In genomic region chr6:163648868-163649267, GRCh38 we compare ENCODE assay signal across 19 cellular contexts.
DNase-seq lines count a peak whose midpoint lies in the region; ATAC-seq, FAIRE-seq and TF ChIP-seq lines count a peak whose summit lies in the region.
"Had no signal": no experiment of that assay in that cellular context is flagged by ENCODE, and none has a peak within 500 bp of the region (broad histone marks: within the 10 kb centered on the region; RNA-seq: fewer than 3 reads in every experiment).

No MANE protein-coding gene starts in this region.

- H3K18ac ChIP-seq in H1 (ENCODE audit: extremely low read depth, low read length): no peak overlapping the region
- H3K18ac ChIP-seq in neuronal stem cell (ENCODE audit: low read length): peak overlapping the region; percentile 30

- DNase-seq in H1 (ENCODE audit: low read depth in 1 of 2, low spot score in 2 of 2) (no peak), cardiac septum (ENCODE audit: low spot score) (peak; percentile 67), left ventricle myocardium inferior (peak; percentile 27), neuronal stem cell (ENCODE audit: low spot score) (no peak), cerebellar cortex (ENCODE audit: low spot score) (no peak)
- no peak for DNase-seq in natural killer cell treated with Interleukin-12 subunit alpha and Interleukin-12 subunit beta and Interleukin-15 and Interleukin-18, amount 100 ng/mL, for 72 hours (ENCODE audit: low spot score)
- DNase-seq: BE2C; C1 segment of cervical spinal cord; CD4-positive, CD25-positive, alpha-beta regulatory T cell; CD8-positive, alpha-beta memory T cell; COR-L47; DMS 273 treated with DMSO at 0.1 percent for 48 hours; DMS53; DND-41; EL; IMR-90 had no signal

- no peak for TF ChIP-seq RAD21 in H1 (IDR thresholded peaks at IDR 0.05 in 1 of 2, conservative IDR thresholded peaks at IDR 0.05 in 1 of 2; ENCODE audit: low read depth in 2 of 2, low read length in 2 of 2)

- H3K27me3 Mint-ChIP-seq in natural killer cell treated with Interleukin-12 subunit alpha and Interleukin-12 subunit beta and Interleukin-15 and Interleukin-18, amount 100 ng/mL, for 72 hours: peaks cover 0 to 7% of the 10 kb centered on the region in 2 donors
- H3K27me3 Mint-ChIP-seq: CD4-positive, CD25-positive, alpha-beta regulatory T cell had no signal

- H3K4me1 ChIP-seq in H1 (replicated peaks in 1 of 4; ENCODE audit: control insufficient read depth in 3 of 4, insufficient read depth in 4 of 4, low read length in 3 of 4): no peaks in the 10 kb centered on the region
- H3K4me1 ChIP-seq in left ventricle myocardium inferior: peaks cover 7% of the 10 kb centered on the region
- peaks cover 8 to 30% of the 10 kb centered on the region in 2 donors for H3K4me1 ChIP-seq in neuronal stem cell (ENCODE audit: control insufficient read depth in 2 of 2, insufficient read depth in 1 of 2, low read depth in 1 of 2, low read length in 2 of 2)
- H3K4me1 ChIP-seq: BE2C, HAP-1 had no signal

- no peak overlapping the region for H3K4ac ChIP-seq in H1 (replicated peaks; ENCODE audit: insufficient read length, low read depth, low read length)
- no peak overlapping the region for H3K4ac ChIP-seq in neuronal stem cell (ENCODE audit: low read length)

- H4K8ac ChIP-seq in H1 (ENCODE audit: extremely low read depth, insufficient read depth, low read length): no peak overlapping the region
- H4K8ac ChIP-seq in neuronal stem cell (ENCODE audit: low read depth, low read length): no peak overlapping the region

- H3K36me3 ChIP-seq in H1 (ENCODE audit: control insufficient read depth in 2 of 4, insufficient read depth in 4 of 4, low read length in 3 of 4) (no peaks in the 10 kb centered on the region), left ventricle myocardium inferior (no peaks in the 10 kb centered on the region), neuronal stem cell (replicated peaks in 1 of 2; ENCODE audit: control insufficient read depth in 2 of 2, insufficient read depth in 2 of 2, low read length in 2 of 2) (no peaks in the 10 kb centered on the region)
- H3K36me3 ChIP-seq: BE2C, HAP-1 had no signal

- peaks cover 0 to 3% of the 10 kb centered on the region in 2 donors for H3K4me1 Mint-ChIP-seq in natural killer cell treated with Interleukin-12 subunit alpha and Interleukin-12 subunit beta and Interleukin-15 and Interleukin-18, amount 100 ng/mL, for 72 hours (ENCODE audit: low read depth in 2 of 2)
- H3K4me1 Mint-ChIP-seq: CD4-positive, CD25-positive, alpha-beta regulatory T cell; CD8-positive, alpha-beta memory T cell had no signal

- H2BK15ac ChIP-seq in H1 (ENCODE audit: low read length) (no peak overlapping the region), neuronal stem cell (ENCODE audit: low read length) (no peak overlapping the region)

- H2AFZ ChIP-seq in H1 (ENCODE audit: low read length) (no peak overlapping the region), neuronal stem cell (ENCODE audit: low read length) (no peak overlapping the region)

- intact Hi-C loops in cardiac septum (cut with DNase I) (no loop called here), left ventricle myocardium inferior (cut with micrococcal nuclease) (no loop called here)

- TF ChIP-seq EP300 in H1 (IDR thresholded peaks at IDR 0.05; ENCODE audit: borderline replicate concordance in 1 of 2, low read depth in 2 of 2, low read length in 2 of 2): no peak

- H3K4me2 ChIP-seq in H1 (ENCODE audit: insufficient read depth in 1 of 2, low read depth in 2 of 2, low read length in 2 of 2) (no peak overlapping the region), neuronal stem cell (ENCODE audit: insufficient read depth, low read length, poor library complexity, severe bottlenecking) (no peak overlapping the region)

- H3K14ac ChIP-seq in H1 (ENCODE audit: insufficient read length) (no peak overlapping the region), neuronal stem cell (ENCODE audit: low read length) (no peak overlapping the region)

- H2AK5ac ChIP-seq in H1 (ENCODE audit: low read depth, low read length) (0 out of 2 replicates have a peak overlapping the region, but pooled peaks have one; percentile 11), neuronal stem cell (ENCODE audit: low read depth, low read length) (no peak overlapping the region)

- H3K23me2 ChIP-seq in H1 (ENCODE audit: low read depth, low read length): no peaks in the 10 kb centered on the region

- H3K79me2 ChIP-seq in H1 (ENCODE audit: control insufficient read depth in 1 of 2, insufficient read depth in 2 of 2, low read length in 2 of 2): no peaks in the 10 kb centered on the region

- H3K27ac Mint-ChIP-seq in natural killer cell treated with Interleukin-12 subunit alpha and Interleukin-12 subunit beta and Interleukin-15 and Interleukin-18, amount 100 ng/mL, for 72 hours: no peak overlapping the region
- H3K27ac Mint-ChIP-seq: CD4-positive, CD25-positive, alpha-beta regulatory T cell; CD8-positive, alpha-beta memory T cell had no signal

- TF ChIP-seq CTCF in H1 (IDR thresholded peaks at IDR 0.05; ENCODE audit: control extremely low read depth in 1 of 3, insufficient read depth in 1 of 3, low read depth in 1 of 3, low read length in 3 of 3) (no peak), left ventricle myocardium inferior (IDR thresholded peaks at IDR 0.05; ENCODE audit: borderline replicate concordance) (no peak)

- no peak overlapping the region for H3K4me3 Mint-ChIP-seq in natural killer cell treated with Interleukin-12 subunit alpha and Interleukin-12 subunit beta and Interleukin-15 and Interleukin-18, amount 100 ng/mL, for 72 hours
- H3K4me3 Mint-ChIP-seq: CD4-positive, CD25-positive, alpha-beta regulatory T cell; CD8-positive, alpha-beta memory T cell had no signal

- H3K79me1 ChIP-seq in H1 (ENCODE audit: low read depth, low read length) (no peaks in the 10 kb centered on the region), neuronal stem cell (ENCODE audit: low read depth, low read length) (no peaks in the 10 kb centered on the region)

- POLR2A ChIA-PET in H1 (lab: Charles Lee; ENCODE audit: partially characterized antibody): no interaction called here

- no peak overlapping the region for H4K5ac ChIP-seq in H1 (ENCODE audit: insufficient read length, low read depth, low read length)

- H4K20me1 ChIP-seq in H1 (replicated peaks in 1 of 2; ENCODE audit: control insufficient read depth in 1 of 2, insufficient read depth in 2 of 2, low read length in 2 of 2): no peaks in the 10 kb centered on the region

- CTCF ChIA-PET in H1 (lab: Charles Lee; ENCODE audit: partially characterized antibody): interaction anchor here (1.5 kb wide), 1 partner anchor 94 kb away, joined by 3 read pairs; no protein-coding TSS in a partner anchor

- 99% methylated on average over 8 of the region's 8 CpGs; no CpG with 5 or more reads in 1 of the 2 experiments for WGBS in H1 (ENCODE audit: extremely low coverage in 1 of 2, insufficient coverage in 1 of 2, insufficient read length in 1 of 2, insufficient replicate concordance in 2 of 2, low coverage in 1 of 2, low lambda C conversion rate in 2 of 2, missing lambda C conversion rate in 1 of 2), 2 experiments
- no CpG with 5 or more reads among the region's 8 CpGs for WGBS in neuronal stem cell (ENCODE audit: extremely low coverage in 2 of 2, insufficient read length in 2 of 2, insufficient replicate concordance in 1 of 2), 2 donors

- H3K9ac ChIP-seq in H1 (replicated peaks in 1 of 4; ENCODE audit: extremely low read depth in 1 of 4, low read depth in 3 of 4, low read length in 3 of 4): no peak overlapping the region
- H3K9ac ChIP-seq in neuronal stem cell (ENCODE audit: low read depth, low read length, poor library complexity): no peak overlapping the region

- no peak for FAIRE-seq in H1 (lab: Jason Lieb, UNC)
- FAIRE-seq: GM12878 had no signal

- no peak overlapping the region for H2BK20ac ChIP-seq in H1 (ENCODE audit: low read length)

- H3K36me3 Mint-ChIP-seq in natural killer cell treated with Interleukin-12 subunit alpha and Interleukin-12 subunit beta and Interleukin-15 and Interleukin-18, amount 100 ng/mL, for 72 hours: no peaks in the 10 kb centered on the region
- H3K36me3 Mint-ChIP-seq: CD4-positive, CD25-positive, alpha-beta regulatory T cell; CD8-positive, alpha-beta memory T cell had no signal

- no peaks in the 10 kb centered on the region for H3K9me3 Mint-ChIP-seq in natural killer cell treated with Interleukin-12 subunit alpha and Interleukin-12 subunit beta and Interleukin-15 and Interleukin-18, amount 100 ng/mL, for 72 hours
- H3K9me3 Mint-ChIP-seq: CD8-positive, alpha-beta memory T cell had no signal

- TF ChIP-seq POLR2A in H1 (IDR thresholded peaks at IDR 0.05; ENCODE audit: control extremely low read depth in 1 of 2, low read depth in 2 of 2, low read length in 2 of 2): no peak

- H2BK5ac ChIP-seq in H1 (ENCODE audit: low read depth, low read length) (no peak overlapping the region), neuronal stem cell (ENCODE audit: low read length) (no peak overlapping the region)

- no peak for ATAC-seq in natural killer cell treated with Interleukin-12 subunit alpha and Interleukin-12 subunit beta and Interleukin-15 and Interleukin-18, amount 100 ng/mL, for 72 hours
- ATAC-seq: GM12878 had no signal

- H3K27ac ChIP-seq in H1 (ENCODE audit: low read depth, low read length) (no peak overlapping the region), left ventricle myocardium inferior (replicated peaks) (peak overlapping the region; percentile 55), neuronal stem cell (replicated peaks; ENCODE audit: low read length) (no peak overlapping the region)
- H3K27ac ChIP-seq: HL-60 had no signal

- H3K27me3 ChIP-seq in H1 (replicated peaks in 1 of 4; ENCODE audit: control insufficient read depth in 3 of 4, extremely low read depth in 1 of 4, insufficient read depth in 3 of 4, low read length in 3 of 4) (no peaks in the 10 kb centered on the region), left ventricle myocardium inferior (ENCODE audit: low read depth) (no peaks in the 10 kb centered on the region), neuronal stem cell (ENCODE audit: control insufficient read depth in 3 of 3, insufficient read depth in 3 of 3, low read depth in 1 of 3, low read length in 3 of 3) (no peaks in the 10 kb centered on the region)
- H3K27me3 ChIP-seq: BE2C had no signal

- no peaks in the 10 kb centered on the region for H3K9me3 ChIP-seq in H1 (ENCODE audit: insufficient read depth in 2 of 2, low read depth in 1 of 2, low read length in 1 of 2)
- H3K9me3 ChIP-seq in left ventricle myocardium inferior (replicated peaks): no peaks in the 10 kb centered on the region
- peaks cover 0 to 8% of the 10 kb centered on the region in 2 donors for H3K9me3 ChIP-seq in neuronal stem cell (replicated peaks in 1 of 2; ENCODE audit: control insufficient read depth in 2 of 2, insufficient read depth in 1 of 2, low read depth in 1 of 2, low read length in 2 of 2)
- H3K9me3 ChIP-seq: BE2C, HAP-1 had no signal

- no peak overlapping the region for H4K91ac ChIP-seq in H1 (replicated peaks; ENCODE audit: insufficient read length, low read length)
- H4K91ac ChIP-seq in neuronal stem cell (ENCODE audit: low read depth, low read length, poor library complexity): no peak overlapping the region

- no peak overlapping the region for H2BK12ac ChIP-seq in H1 (ENCODE audit: low read depth, low read length)
- H2BK12ac ChIP-seq in neuronal stem cell (ENCODE audit: low read length): no peak overlapping the region

- H2BK120ac ChIP-seq in H1 (replicated peaks; ENCODE audit: low read depth, low read length) (no peak overlapping the region), neuronal stem cell (ENCODE audit: low read depth, low read length) (no peak overlapping the region)

- H3K23ac ChIP-seq in H1 (ENCODE audit: insufficient read length): no peak overlapping the region
- H3K23ac ChIP-seq in neuronal stem cell (ENCODE audit: low read depth, low read length, poor library complexity): no peak overlapping the region

- H3K56ac ChIP-seq in H1 (replicated peaks; ENCODE audit: insufficient read length, low read depth, low read length): no peak overlapping the region

- no peak overlapping the region for H3K4me3 ChIP-seq in H1 (ENCODE audit: extremely low read depth in 1 of 4, insufficient read depth in 2 of 4, low read depth in 3 of 4, low read length in 4 of 4)
- no peak overlapping the region for H3K4me3 ChIP-seq in left ventricle myocardium inferior
- no peak overlapping the region for H3K4me3 ChIP-seq in neuronal stem cell (ENCODE audit: low read length in 2 of 2)
- H3K4me3 ChIP-seq: GM12878, HAP-1 had no signal

Comparison
In these comparisons a context has a peak if more than half of its experiments do, and no peak if none do; other contexts are left out.
1. DNase-seq: peak in cardiac septum (single experiment) and left ventricle myocardium inferior (single experiment); none in H1 (0 of 2), neuronal stem cell (single experiment), cerebellar cortex (single experiment) and natural killer cell treated with Interleukin-12 subunit alpha and Interleukin-12 subunit beta and Interleukin-15 and Interleukin-18, amount 100 ng/mL, for 72 hours (single experiment).